6 cellular contexts compared by ENCODE assay signal in the genomic region with DNA sequence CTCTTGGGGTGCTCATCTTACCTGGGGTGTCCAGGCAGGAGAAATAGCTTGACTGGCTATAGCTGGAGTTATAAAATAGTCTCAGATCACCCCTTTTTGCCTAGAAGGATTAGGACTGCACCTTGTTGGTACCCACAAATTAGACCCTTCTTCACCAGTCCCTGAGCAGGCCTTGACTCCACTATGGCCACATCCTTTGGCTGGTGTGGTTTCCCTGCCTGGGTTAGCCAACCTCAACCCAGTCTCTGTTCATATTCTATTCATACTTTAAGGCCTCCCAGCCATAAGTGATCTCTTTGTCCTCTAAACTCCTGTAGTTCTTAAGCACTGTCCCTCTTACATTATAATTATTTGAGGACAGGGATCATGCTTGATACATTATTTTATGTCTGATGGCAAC.
"Had no signal": no experiment of that assay in that cellular context is flagged by ENCODE, and none has a peak within 500 bp of the region (broad histone marks: within the 10 kb centered on the region; RNA-seq: fewer than 3 reads in every experiment).

No MANE protein-coding gene starts in this region.

- H3K27ac Mint-ChIP-seq: GM23338, H9 had no signal

- H3K9me3 Mint-ChIP-seq: GM23338, H9 had no signal

- ATAC-seq: GM23338, K562 had no signal

- H3K4me3 ChIP-seq: GM23338, K562 had no signal

- H3K4me3 Mint-ChIP-seq: GM23338, H9 had no signal

- DNase-seq: H9, HCEC 1CT, IMR-90, KG1 had no signal
